Comparison of ENCODE assay signal across 23 cellular contexts in the genomic region with DNA sequence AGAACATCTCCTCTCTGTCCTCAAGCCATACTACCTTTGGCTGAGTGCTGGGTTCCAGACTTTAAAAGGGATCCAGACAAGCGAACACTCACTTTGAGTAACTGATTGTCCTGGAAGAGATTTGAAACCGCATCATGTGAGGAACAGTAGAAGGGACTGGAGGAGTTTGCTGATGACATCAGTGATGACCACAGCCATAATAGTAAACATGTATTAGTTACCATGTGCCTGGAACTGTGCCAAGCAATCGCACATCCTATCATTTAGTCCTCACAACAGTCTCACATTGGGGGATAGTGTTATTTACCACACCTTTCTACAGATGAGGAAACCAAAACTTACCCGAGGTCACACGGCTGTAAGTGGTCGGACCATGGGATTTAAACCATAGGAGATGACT.
"Had no signal": no experiment of that assay in that cellular context is flagged by ENCODE, and none has a peak within 500 bp of the region (broad histone marks: within the 10 kb centered on the region; RNA-seq: fewer than 3 reads in every experiment).

No MANE protein-coding gene starts in this region.

- H3K9me3 Mint-ChIP-seq: activated CD8-positive, alpha-beta T cell treated with anti-CD3 and anti-CD28 coated beads for 36 hours had no signal

- ATAC-seq: activated CD4-positive, CD25-positive, alpha-beta regulatory T cell treated with anti-CD3 and anti-CD28 coated beads, Interleukin-2, amount 50 U/mL, for 24 hours; SK-N-SH treated with all-trans-retinoic acid at 6 μM for 48 hours had no signal

- DNase-seq: activated CD4-positive, alpha-beta T cell treated with anti-CD3 and anti-CD28 coated beads for 4 hours; activated CD8-positive, alpha-beta memory T cell treated with anti-CD3 and anti-CD28 coated beads, Interleukin-2, amount 50 U/mL, for 4 hours; activated CD8-positive, alpha-beta T cell treated with anti-CD3 and anti-CD28 coated beads for 36 hours; activated naive CD4-positive, alpha-beta T cell treated with anti-CD3 and anti-CD28 coated beads, Interleukin-2, amount 50 U/mL, for 16 hours; activated naive CD8-positive, alpha-beta T cell treated with anti-CD3 and anti-CD28 coated beads, Interleukin-2, amount 10 ng/mL, durations not matched to agents 7 days and 5 days; anterior cingulate cortex; caudate nucleus; colonic mucosa; NCI-H1092; NCI-H1417; NCI-H1930; NCI-H446; NCI-H524; NCI-H748 treated with DMSO at 0.1 percent for 48 hours; NK-92 treated with Interleukin-12 subunit alpha and Interleukin-12 subunit beta, amount 100 ng/mL, for 24 hours; Peyer's patch; SHP77 had no signal

- H3K27ac Mint-ChIP-seq: activated CD8-positive, alpha-beta T cell treated with anti-CD3 and anti-CD28 coated beads for 36 hours; activated naive CD8-positive, alpha-beta T cell treated with anti-CD3 and anti-CD28 coated beads, Interleukin-2, amount 10 ng/mL, durations not matched to agents 7 days and 5 days; T-helper 1 cell treated with Interleukin-12 subunit alpha and Interleukin-12 subunit beta and Interleukin-4 antibody, amounts not matched to agents 30 μg/mL and 1 μg/mL, for 36 hours had no signal

- H3K36me3 ChIP-seq: adrenal gland, breast epithelium, colonic mucosa, Peyer's patch, SJSA1 had no signal

- H3K27ac ChIP-seq: adrenal gland, breast epithelium, colonic mucosa, Peyer's patch, SJSA1 had no signal

- H3K4me3 ChIP-seq: adrenal gland, breast epithelium, colonic mucosa, Peyer's patch, SJSA1 had no signal

- H3K9me3 ChIP-seq: adrenal gland, breast epithelium, colonic mucosa, Peyer's patch, SJSA1 had no signal

- H3K4me3 Mint-ChIP-seq: activated CD8-positive, alpha-beta T cell treated with anti-CD3 and anti-CD28 coated beads for 36 hours; activated naive CD8-positive, alpha-beta T cell treated with anti-CD3 and anti-CD28 coated beads, Interleukin-2, amount 10 ng/mL, durations not matched to agents 7 days and 5 days; T-helper 1 cell treated with Interleukin-12 subunit alpha and Interleukin-12 subunit beta and Interleukin-4 antibody, amounts not matched to agents 30 μg/mL and 1 μg/mL, for 36 hours had no signal

- H3K4me1 ChIP-seq: breast epithelium, colonic mucosa, Peyer's patch, SJSA1 had no signal

- H3K27me3 ChIP-seq: adrenal gland, breast epithelium, colonic mucosa, Peyer's patch, SJSA1 had no signal

- H3K27me3 Mint-ChIP-seq: activated CD8-positive, alpha-beta T cell treated with anti-CD3 and anti-CD28 coated beads for 36 hours; activated naive CD8-positive, alpha-beta T cell treated with anti-CD3 and anti-CD28 coated beads, Interleukin-2, amount 10 ng/mL, durations not matched to agents 7 days and 5 days had no signal
